Comparison of ENCODE assay signal across 13 cellular contexts in the genomic region with DNA sequence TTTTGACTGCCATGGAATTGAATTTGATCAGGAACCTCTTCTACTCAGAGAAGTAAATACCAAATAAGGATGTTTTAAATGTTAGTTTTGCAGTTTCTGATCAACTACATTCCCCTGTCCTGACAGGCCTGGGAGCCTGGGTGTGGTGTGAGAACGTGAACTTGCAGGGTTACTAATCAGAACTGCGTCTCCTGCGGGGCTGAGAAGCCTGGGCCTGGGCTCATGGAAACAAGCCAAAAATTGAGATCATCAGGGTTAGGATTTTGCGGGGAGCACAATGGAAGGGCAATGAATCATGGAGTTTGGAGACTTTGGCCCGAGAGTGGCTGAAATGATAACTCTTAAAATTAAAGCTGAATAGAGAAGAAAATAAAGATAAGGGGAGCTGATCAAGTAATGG. TPM values are rescaled to one million over a fixed set of nuclear protein-coding genes. Genes with fewer than 3 reads are reported as not detected.
DNase-seq lines count a peak whose midpoint lies in the region; ATAC-seq and TF ChIP-seq lines count a peak whose summit lies in the region.
"Had no signal": no experiment of that assay in that cellular context is flagged by ENCODE, and none has a peak within 500 bp of the region (broad histone marks: within the 10 kb centered on the region; RNA-seq: fewer than 3 reads in every experiment).

No MANE protein-coding gene starts in this region.

- H3K27me3 ChIP-seq in esophagus (ENCODE audit: control insufficient read depth in 1 of 2, insufficient read depth in 2 of 2, low read length in 2 of 2) (no peaks in the 10 kb centered on the region), osteoblast (ENCODE audit: insufficient read depth, low read length) (no peaks in the 10 kb centered on the region), prostate gland (replicated peaks; ENCODE audit: insufficient read depth) (no peaks in the 10 kb centered on the region)
- H3K27me3 ChIP-seq: BLaER1, ovary, transverse colon had no signal

- H3K4me3 ChIP-seq in esophagus (ENCODE audit: low read depth in 1 of 2, low read length in 2 of 2) (no peak overlapping the region), osteoblast (ENCODE audit: insufficient read depth, low read length) (no peak overlapping the region), prostate gland (no peak overlapping the region)
- H3K4me3 ChIP-seq: BLaER1, ovary, transverse colon had no signal

- peaks cover 0 to 4% of the 10 kb centered on the region in 2 donors for H3K36me3 ChIP-seq in esophagus (ENCODE audit: control insufficient read depth in 2 of 2, insufficient read depth in 2 of 2, low read length in 1 of 2)
- H3K36me3 ChIP-seq in osteoblast (ENCODE audit: insufficient read depth, low read length): no peaks in the 10 kb centered on the region
- H3K36me3 ChIP-seq in prostate gland: no peaks in the 10 kb centered on the region
- H3K36me3 ChIP-seq: BLaER1, ovary had no signal

- intact Hi-C loops in prostate gland (cut with DNase I): no loop called here

- no peaks in the 10 kb centered on the region for H3K4me1 ChIP-seq in esophagus (ENCODE audit: control insufficient read depth in 2 of 2, insufficient read depth in 2 of 2, low read length in 1 of 2)
- peaks cover 10% of the 10 kb centered on the region for H3K4me1 ChIP-seq in osteoblast (ENCODE audit: insufficient read depth, low read length)
- H3K4me1 ChIP-seq in prostate gland (replicated peaks): no peaks in the 10 kb centered on the region
- H3K4me1 ChIP-seq: BLaER1, transverse colon had no signal

- H2AFZ ChIP-seq in osteoblast (ENCODE audit: low read length): peak overlapping the region; percentile 75

- TF ChIP-seq CTCF in RWPE1 (conservative IDR thresholded peaks at IDR 0.05; ENCODE audit: low read depth) (no peak), osteoblast (IDR thresholded peaks at IDR 0.05; ENCODE audit: extremely low read depth, low read depth, low read length) (no peak), prostate gland (IDR thresholded peaks at IDR 0.05) (no peak)

- H3K79me2 ChIP-seq in osteoblast (ENCODE audit: insufficient read depth, low read length): no peaks in the 10 kb centered on the region

- DNase-seq in EL: peak; percentile 88
- DNase-seq in RWPE1 (ENCODE audit: low spot score): peak; percentile 87
- DNase-seq in osteoblast (ENCODE audit: insufficient read length, low spot score, missing footprints): peak; percentile 88
- no peak for DNase-seq in prostate gland (ENCODE audit: low spot score)
- DNase-seq in effector CD4-positive, alpha-beta T cell: no peak
- no peak for DNase-seq in mesenteric fat pad (ENCODE audit: low spot score)
- DNase-seq: NCI-H1930, NCI-H69, ovary, transverse colon had no signal

- POLR2A ChIA-PET in RWPE1 (lab: Yijun Ruan, JAX; ENCODE audit: low non-redundant PET): no interaction called here

- H3K4me2 ChIP-seq in osteoblast (ENCODE audit: insufficient read depth, low read length): no peak overlapping the region
- H3K4me2 ChIP-seq: BLaER1 had no signal

- H3K9me3 ChIP-seq in esophagus (ENCODE audit: control insufficient read depth in 2 of 2, insufficient read depth in 1 of 2, low read depth in 1 of 2, low read length in 1 of 2): no peaks in the 10 kb centered on the region
- no peaks in the 10 kb centered on the region for H3K9me3 ChIP-seq in osteoblast (ENCODE audit: low read depth, low read length)
- no peaks in the 10 kb centered on the region for H3K9me3 ChIP-seq in prostate gland
- H3K9me3 ChIP-seq: BLaER1, ovary, transverse colon had no signal

- no peaks in the 10 kb centered on the region for H4K20me1 ChIP-seq in osteoblast (ENCODE audit: insufficient read depth, low read length)
- H4K20me1 ChIP-seq: BLaER1 had no signal

- H3K27ac ChIP-seq in RWPE1 (peak overlapping the region; percentile 65), esophagus (ENCODE audit: low read depth in 2 of 2, low read length in 1 of 2) (peak overlapping the region; percentile 22 to 31), osteoblast (ENCODE audit: low read depth, low read length) (peak overlapping the region; percentile 60), prostate gland (no peak overlapping the region)
- H3K27ac ChIP-seq: BLaER1, ovary, transverse colon had no signal

- no peak for TF ChIP-seq POLR2A in prostate gland (IDR thresholded peaks at IDR 0.05)

- CTCF ChIA-PET in RWPE1 (lab: Yijun Ruan, JAX): no interaction called here

- ATAC-seq in HG02970 (IDR thresholded peaks at IDR 0.05; ENCODE audit: low FRiP score, unreplicated experiment): no peak

- 39 to 54% methylated on average over 5 of the region's 5 CpGs for WGBS in esophagus, 2 donors
- WGBS in prostate gland: 56% methylated on average over 5 of the region's 5 CpGs

RNA-seq across cellular contexts. Expression of gene C3orf70, which starts 47.8 kb away (rescaled TPM):
- polyA plus RNA-seq in esophagus: 1 to 10 TPM in 1 of 2 donors, under 1 TPM in 1; 0.49 to 1.5 TPM
- 1.4 and 1.5 TPM in 2 replicates for total RNA-seq in osteoblast
- total RNA-seq in prostate gland: 10 to 100 TPM in 1 of 2 donors, 1 to 10 TPM in 1; 5.7 to 21.2 TPM
- total RNA-seq in mesenteric fat pad: 2.9 TPM

RNA-seq across cellular contexts. Expression of gene EHHADH, which starts 53.2 kb away (rescaled TPM):
- polyA plus RNA-seq in esophagus: 1 to 10 TPM; 2.4 to 3.3 TPM
- total RNA-seq in osteoblast: 3.2 and 4.0 TPM in 2 replicates
- total RNA-seq in prostate gland: 10 to 100 TPM in 1 of 2 donors, 1 to 10 TPM in 1; 4.0 to 17.9 TPM
- total RNA-seq in mesenteric fat pad: 33.0 TPM

Comparison
In these comparisons a context has a peak if more than half of its experiments do, and no peak if none do; other contexts are left out.
1. DNase-seq: peak in EL (single experiment), RWPE1 (single experiment) and osteoblast (single experiment); none in prostate gland (single experiment), effector CD4-positive, alpha-beta T cell (single experiment) and mesenteric fat pad (single experiment).
2. H3K27ac ChIP-seq: peak in RWPE1 (single experiment), esophagus (2 of 2) and osteoblast (single experiment); none in prostate gland (0 of 2).